ENCODE assay signal across 9 cellular contexts in genomic region chr13:28719656-28720055, GRCh38. TPM values are rescaled to one million over a fixed set of nuclear protein-coding genes. Genes with fewer than 3 reads are reported as not detected.
DNase-seq lines count a peak whose midpoint lies in the region; ATAC-seq and TF ChIP-seq lines count a peak whose summit lies in the region.
"Had no signal": no experiment of that assay in that cellular context is flagged by ENCODE, and none has a peak within 500 bp of the region (broad histone marks: within the 10 kb centered on the region; RNA-seq: fewer than 3 reads in every experiment).

No MANE protein-coding gene starts in this region.

- H3K27ac ChIP-seq in suprapubic skin = no peak overlapping the region

- peaks cover 24% of the 10 kb centered on the region for H3K4me1 ChIP-seq in suprapubic skin
- H3K4me1 ChIP-seq: BE2C had no signal

- TF ChIP-seq EP300 in suprapubic skin (IDR thresholded peaks at IDR 0.05) = no peak

- peaks cover 10% of the 10 kb centered on the region for H3K27me3 Mint-ChIP-seq in activated CD4-positive, alpha-beta T cell treated with anti-CD3 and anti-CD28 coated beads, Interleukin-2, amount 10 ng/mL, durations not matched to agents 24 days and 14 days
- peaks cover 5% of the 10 kb centered on the region for H3K27me3 Mint-ChIP-seq in activated naive CD8-positive, alpha-beta T cell treated with anti-CD3 and anti-CD28 coated beads, Interleukin-2, amount 10 ng/mL, durations not matched to agents 7 days and 5 days

- WGBS in suprapubic skin = 85% methylated on average over 6 of the region's 6 CpGs

- H3K4me3 Mint-ChIP-seq in activated CD4-positive, alpha-beta T cell treated with anti-CD3 and anti-CD28 coated beads, Interleukin-2, amount 10 ng/mL, durations not matched to agents 24 days and 14 days = peak overlapping the region; percentile 97
- H3K4me3 Mint-ChIP-seq in activated naive CD8-positive, alpha-beta T cell treated with anti-CD3 and anti-CD28 coated beads, Interleukin-2, amount 10 ng/mL, durations not matched to agents 7 days and 5 days = peak overlapping the region; percentile 87

- POLR2A ChIA-PET in activated naive CD8-positive, alpha-beta T cell treated with anti-CD3 and anti-CD28 coated beads, Interleukin-2, amount 10 ng/mL, durations not matched to agents 7 days and 5 days (lab: Charles Lee) = interaction anchor here (0.7 to 2.0 kb wide), 2 partner anchors 61 to 227 kb away, joined by 3 to 11 read pairs; partner anchors contain the start of gene POMP

- peaks cover 2% of the 10 kb centered on the region for H3K9me3 ChIP-seq in iPS-18c (ENCODE audit: control insufficient read depth, insufficient read depth, low read length)
- no peaks in the 10 kb centered on the region for H3K9me3 ChIP-seq in suprapubic skin
- H3K9me3 ChIP-seq: BE2C had no signal

- H3K9me3 Mint-ChIP-seq in activated CD4-positive, alpha-beta T cell treated with anti-CD3 and anti-CD28 coated beads, Interleukin-2, amount 10 ng/mL, durations not matched to agents 24 days and 14 days = no peaks in the 10 kb centered on the region
- no peaks in the 10 kb centered on the region for H3K9me3 Mint-ChIP-seq in activated naive CD8-positive, alpha-beta T cell treated with anti-CD3 and anti-CD28 coated beads, Interleukin-2, amount 10 ng/mL, durations not matched to agents 7 days and 5 days

- no peaks in the 10 kb centered on the region for H3K27me3 ChIP-seq in suprapubic skin
- H3K27me3 ChIP-seq: BE2C had no signal

- ATAC-seq in activated naive CD8-positive, alpha-beta T cell treated with anti-CD3 and anti-CD28 coated beads, Interleukin-2, amount 10 ng/mL, durations not matched to agents 7 days and 5 days (ENCODE audit: low read depth) = no peak
- ATAC-seq in GM19328 (IDR thresholded peaks at IDR 0.05; ENCODE audit: unreplicated experiment) = no peak

- intact Hi-C loops in activated CD4-positive, alpha-beta T cell treated with anti-CD3 and anti-CD28 coated beads, Interleukin-2, amount 10 ng/mL, durations not matched to agents 24 days and 14 days (cut with micrococcal nuclease) = loop anchor here (1.0 kb wide), 1 partner anchor 60 kb away; the partner anchor contains the start of gene POMP

- no peak for DNase-seq in activated CD4-positive, alpha-beta T cell treated with anti-CD3 and anti-CD28 coated beads, Interleukin-2, amount 10 ng/mL, durations not matched to agents 24 days and 14 days
- DNase-seq in activated CD4-positive, alpha-beta T cell treated with anti-CD3 and anti-CD28 coated beads for 48 hours = no peak
- no peak for DNase-seq in activated naive CD8-positive, alpha-beta T cell treated with anti-CD3 and anti-CD28 coated beads, Interleukin-2, amount 10 ng/mL, durations not matched to agents 7 days and 5 days
- DNase-seq in suprapubic skin (ENCODE audit: low spot score in 2 of 2) = no peak
- no peak for DNase-seq in NCI-H2196 (lab: John Stamatoyannopoulos, UW; ENCODE audit: unreplicated experiment)
- DNase-seq in NCI-H1105 (lab: John Stamatoyannopoulos, UW) = no peak

- peak overlapping the region; percentile 86 for H3K27ac Mint-ChIP-seq in activated CD4-positive, alpha-beta T cell treated with anti-CD3 and anti-CD28 coated beads, Interleukin-2, amount 10 ng/mL, durations not matched to agents 24 days and 14 days
- H3K27ac Mint-ChIP-seq in activated naive CD8-positive, alpha-beta T cell treated with anti-CD3 and anti-CD28 coated beads, Interleukin-2, amount 10 ng/mL, durations not matched to agents 7 days and 5 days = no peak overlapping the region

- no peaks in the 10 kb centered on the region for H3K36me3 Mint-ChIP-seq in activated CD4-positive, alpha-beta T cell treated with anti-CD3 and anti-CD28 coated beads, Interleukin-2, amount 10 ng/mL, durations not matched to agents 24 days and 14 days (ENCODE audit: low read depth)
- H3K36me3 Mint-ChIP-seq in activated naive CD8-positive, alpha-beta T cell treated with anti-CD3 and anti-CD28 coated beads, Interleukin-2, amount 10 ng/mL, durations not matched to agents 7 days and 5 days = peaks cover 8% of the 10 kb centered on the region

- H3K36me3 ChIP-seq in suprapubic skin = no peaks in the 10 kb centered on the region
- H3K36me3 ChIP-seq: BE2C had no signal

- peaks cover 23% of the 10 kb centered on the region for H3K4me1 Mint-ChIP-seq in activated CD4-positive, alpha-beta T cell treated with anti-CD3 and anti-CD28 coated beads, Interleukin-2, amount 10 ng/mL, durations not matched to agents 24 days and 14 days
- H3K4me1 Mint-ChIP-seq in activated naive CD8-positive, alpha-beta T cell treated with anti-CD3 and anti-CD28 coated beads, Interleukin-2, amount 10 ng/mL, durations not matched to agents 7 days and 5 days = peaks cover 20% of the 10 kb centered on the region

- no peak for TF ChIP-seq CTCF in suprapubic skin (IDR thresholded peaks at IDR 0.05)

- TF ChIP-seq POLR2A in suprapubic skin (IDR thresholded peaks at IDR 0.05) = no peak

- peak overlapping the region; percentile 78 for H3K4me3 ChIP-seq in iPS-18c (ENCODE audit: insufficient read depth, low read depth, low read length)
- peak overlapping the region; percentile 55 for H3K4me3 ChIP-seq in suprapubic skin

RNA-seq across cellular contexts. Expression of gene SLC46A3, which starts 0.9 kb away (rescaled TPM):
- total RNA-seq in activated CD4-positive, alpha-beta T cell treated with anti-CD3 and anti-CD28 coated beads, Interleukin-2, amount 10 ng/mL, durations not matched to agents 24 days and 14 days = 3.1 and 3.3 TPM in 2 replicates
- total RNA-seq in activated naive CD8-positive, alpha-beta T cell treated with anti-CD3 and anti-CD28 coated beads, Interleukin-2, amount 10 ng/mL, durations not matched to agents 7 days and 5 days = 10 to 100 TPM; 14.2 to 16.7 TPM
- 10 to 100 TPM in 2 of 4 donors, 1 to 10 TPM in 2; 5.3 to 13.8 (median 9.6) TPM for total RNA-seq in suprapubic skin
